Comparison of ENCODE assay signal across 1 cellular context in genomic region chr6:96124778-96125177, GRCh38.
TF ChIP-seq lines count a peak whose summit lies in the region.

No MANE protein-coding gene starts in this region.

TF ChIP-seq in GM23338, 12 proteins besides CTCF, POLR2A, EP300 and RAD21 (continued from another document):
- no peak for TF ChIP-seq ZNF331 (CRISPR knock-in tag; IDR thresholded peaks at IDR 0.05; ENCODE audit: low read depth)
- no peak for TF ChIP-seq REST (IDR thresholded peaks at IDR 0.05; ENCODE audit: unreplicated experiment)
- TF ChIP-seq JUNB (IDR thresholded peaks at IDR 0.05; ENCODE audit: unreplicated experiment), result no peak
- TF ChIP-seq ETS1 (IDR thresholded peaks at IDR 0.05), result no peak
- no peak for TF ChIP-seq STAT1 (IDR thresholded peaks at IDR 0.05; ENCODE audit: unreplicated experiment)
- TF ChIP-seq CREB1 (CRISPR knock-in tag; IDR thresholded peaks at IDR 0.05; ENCODE audit: low read depth), result no peak
- no peak for TF ChIP-seq EZH2phosphoT487 (IDR thresholded peaks at IDR 0.05; ENCODE audit: unreplicated experiment)
- no peak for TF ChIP-seq POLR2AphosphoS5 (IDR thresholded peaks at IDR 0.05; ENCODE audit: low read depth)
